In genomic region chr2:72148391-72148974, GRCh38 we compare ENCODE assay signal across 8 cellular contexts. TPM values are rescaled to one million over a fixed set of nuclear protein-coding genes. Genes with fewer than 3 reads are reported as not detected.
A peak's percentile ranks its signal among the peaks of the same experiment; 100 is the strongest.
DNase-seq lines count a peak whose midpoint lies in the region; ATAC-seq, FAIRE-seq and TF ChIP-seq lines count a peak whose summit lies in the region.

No MANE protein-coding gene starts in this region.

- peaks cover 3% of the 10 kb centered on the region for H3K36me3 Mint-ChIP-seq in stimulated activated naive CD8-positive, alpha-beta T cell treated with anti-CD3 and anti-CD28 coated beads, Interleukin-15, Interleukin-2, amounts not matched to agents 100 ng/mL and 50 ng/mL, for 24 hours (ENCODE audit: low read depth)
- H3K36me3 Mint-ChIP-seq in activated naive CD8-positive, alpha-beta T cell: no peaks in the 10 kb centered on the region

- no peak for DNase-seq in stimulated activated naive CD8-positive, alpha-beta T cell treated with anti-CD3 and anti-CD28 coated beads, Interleukin-15, Interleukin-2, amounts not matched to agents 100 U/mL and 50 U/mL, for 24 hours
- no peak for DNase-seq in keratinocyte (ENCODE audit: low read depth, low spot score)
- peak; percentile 48 for DNase-seq in superior temporal gyrus (ENCODE audit: extremely low spot score)
- DNase-seq in KG1 (lab: John Stamatoyannopoulos, UW): no peak
- no peak for DNase-seq in OCI-M2 (lab: John Stamatoyannopoulos, UW; ENCODE audit: unreplicated experiment)
- no peak for DNase-seq in HK-2 (ENCODE audit: unreplicated experiment)

- peak overlapping the region; percentile 33 for H2AFZ ChIP-seq in keratinocyte (ENCODE audit: control insufficient read depth, low read length)

- no peaks in the 10 kb centered on the region for H4K20me1 ChIP-seq in keratinocyte (ENCODE audit: control insufficient read depth, extremely low read depth, insufficient read depth, low read length)

- H3K4me2 ChIP-seq in keratinocyte (ENCODE audit: control insufficient read depth, extremely low read depth, insufficient read depth, low read depth, low read length): peak overlapping the region; percentile 81

- no peak for TF ChIP-seq CTCF in keratinocyte (optimal IDR thresholded peaks at IDR 0.05 in 1 of 3, IDR thresholded peaks at IDR 0.05 in 1 of 3, conservative IDR thresholded peaks at IDR 0.05 in 1 of 3; ENCODE audit: extremely low read depth in 1 of 3, insufficient read depth in 2 of 3, low read length in 3 of 3)

- H3K79me2 ChIP-seq in keratinocyte (ENCODE audit: control insufficient read depth, insufficient read depth, low read length): no peaks in the 10 kb centered on the region

- no peaks in the 10 kb centered on the region for H3K36me3 ChIP-seq in keratinocyte (ENCODE audit: control insufficient read depth in 2 of 2, extremely low read depth in 1 of 2, insufficient read depth in 2 of 2, low read length in 2 of 2)

- dilution Hi-C loops in keratinocyte (cut with MboI; ENCODE audit: extremely low pct_ligation_motif_present, low sequenced_read_pairs): no loop called here

- peaks cover 72% of the 10 kb centered on the region for H3K27me3 Mint-ChIP-seq in stimulated activated naive CD8-positive, alpha-beta T cell treated with anti-CD3 and anti-CD28 coated beads, Interleukin-15, Interleukin-2, amounts not matched to agents 100 ng/mL and 50 ng/mL, for 24 hours
- H3K27me3 Mint-ChIP-seq in activated naive CD8-positive, alpha-beta T cell: peaks cover 36% of the 10 kb centered on the region

- no peaks in the 10 kb centered on the region for H3K9me3 ChIP-seq in keratinocyte (ENCODE audit: control insufficient read depth, low read depth, low read length)

- H3K9ac ChIP-seq in keratinocyte (ENCODE audit: control insufficient read depth, extremely low read depth, insufficient read depth, low read length): peak overlapping the region; percentile 33

- peak overlapping the region; percentile 37 to 66 (median 65) for H3K4me3 ChIP-seq in keratinocyte (ENCODE audit: control insufficient read depth in 2 of 3, extremely low read depth in 1 of 3, insufficient read depth in 2 of 3, low read depth in 1 of 3, low read length in 3 of 3)

- FAIRE-seq in keratinocyte (lab: Jason Lieb, UNC): no peak

- peaks cover 29% of the 10 kb centered on the region for H3K4me1 ChIP-seq in keratinocyte (ENCODE audit: control insufficient read depth, extremely low read depth, insufficient read depth, low read length)

- H3K4me1 Mint-ChIP-seq in stimulated activated naive CD8-positive, alpha-beta T cell treated with anti-CD3 and anti-CD28 coated beads, Interleukin-15, Interleukin-2, amounts not matched to agents 100 ng/mL and 50 ng/mL, for 24 hours (ENCODE audit: low read depth): peaks cover 50% of the 10 kb centered on the region
- peaks cover 40% of the 10 kb centered on the region for H3K4me1 Mint-ChIP-seq in activated naive CD8-positive, alpha-beta T cell (ENCODE audit: low read depth)

- no peak for ATAC-seq in stimulated activated naive CD8-positive, alpha-beta T cell treated with anti-CD3 and anti-CD28 coated beads, Interleukin-15, Interleukin-2, amounts not matched to agents 100 U/mL and 50 U/mL, for 24 hours

- no peaks in the 10 kb centered on the region for H3K9me1 ChIP-seq in keratinocyte (ENCODE audit: control insufficient read depth, extremely low read depth, insufficient read depth, low read length)

- no peak overlapping the region for H3K27ac Mint-ChIP-seq in stimulated activated naive CD8-positive, alpha-beta T cell treated with anti-CD3 and anti-CD28 coated beads, Interleukin-15, Interleukin-2, amounts not matched to agents 100 ng/mL and 50 ng/mL, for 24 hours
- no peak overlapping the region for H3K27ac Mint-ChIP-seq in activated naive CD8-positive, alpha-beta T cell

- peaks cover 60% of the 10 kb centered on the region for H3K27me3 ChIP-seq in keratinocyte (ENCODE audit: control insufficient read depth, extremely low read depth, insufficient read depth, low read length)

- no peaks in the 10 kb centered on the region for H3K9me3 Mint-ChIP-seq in stimulated activated naive CD8-positive, alpha-beta T cell treated with anti-CD3 and anti-CD28 coated beads, Interleukin-15, Interleukin-2, amounts not matched to agents 100 ng/mL and 50 ng/mL, for 24 hours
- H3K9me3 Mint-ChIP-seq in activated naive CD8-positive, alpha-beta T cell (ENCODE audit: low read depth): no peaks in the 10 kb centered on the region

- no peak overlapping the region for H3K27ac ChIP-seq in keratinocyte (ENCODE audit: control insufficient read depth, insufficient read depth, low read length)

- peak overlapping the region; percentile 64 for H3K4me3 Mint-ChIP-seq in stimulated activated naive CD8-positive, alpha-beta T cell treated with anti-CD3 and anti-CD28 coated beads, Interleukin-15, Interleukin-2, amounts not matched to agents 100 ng/mL and 50 ng/mL, for 24 hours
- H3K4me3 Mint-ChIP-seq in activated naive CD8-positive, alpha-beta T cell: peak overlapping the region; percentile 86

RNA-seq across cellular contexts. Expression of gene CYP26B1, which starts 0.8 kb away (rescaled TPM):
- polyA plus RNA-seq in keratinocyte: 0.75 to 1.8 TPM (median 1.2 TPM) in 3 replicates
- polyA plus RNA-seq in keratinocyte (2011; ENCODE audit: low read depth): 4.3 TPM
- polyA plus RNA-seq in keratinocyte (2011; cell fraction: cytosol; rRNA removed): 0.45 and 0.74 TPM in 2 replicates
- polyA plus RNA-seq in keratinocyte (2011; cell fraction: nucleus; rRNA removed): 5.3 and 5.9 TPM in 2 replicates
- 1.3 and 6.0 TPM in 2 replicates for polyA plus RNA-seq in keratinocyte (2012; ENCODE audit: low replicate concordance)
- polyA minus RNA-seq in keratinocyte: 1.1 to 2.4 TPM (median 1.4 TPM) in 3 replicates
- polyA minus RNA-seq in keratinocyte (2011; cell fraction: cytosol; rRNA and poly(A)+ RNA removed): 1.2 TPM
- polyA minus RNA-seq in keratinocyte (2011; cell fraction: nucleus; rRNA and poly(A)+ RNA removed): 3.3 and 3.5 TPM in 2 replicates
